8 cellular contexts compared by ENCODE assay signal in the genomic region with DNA sequence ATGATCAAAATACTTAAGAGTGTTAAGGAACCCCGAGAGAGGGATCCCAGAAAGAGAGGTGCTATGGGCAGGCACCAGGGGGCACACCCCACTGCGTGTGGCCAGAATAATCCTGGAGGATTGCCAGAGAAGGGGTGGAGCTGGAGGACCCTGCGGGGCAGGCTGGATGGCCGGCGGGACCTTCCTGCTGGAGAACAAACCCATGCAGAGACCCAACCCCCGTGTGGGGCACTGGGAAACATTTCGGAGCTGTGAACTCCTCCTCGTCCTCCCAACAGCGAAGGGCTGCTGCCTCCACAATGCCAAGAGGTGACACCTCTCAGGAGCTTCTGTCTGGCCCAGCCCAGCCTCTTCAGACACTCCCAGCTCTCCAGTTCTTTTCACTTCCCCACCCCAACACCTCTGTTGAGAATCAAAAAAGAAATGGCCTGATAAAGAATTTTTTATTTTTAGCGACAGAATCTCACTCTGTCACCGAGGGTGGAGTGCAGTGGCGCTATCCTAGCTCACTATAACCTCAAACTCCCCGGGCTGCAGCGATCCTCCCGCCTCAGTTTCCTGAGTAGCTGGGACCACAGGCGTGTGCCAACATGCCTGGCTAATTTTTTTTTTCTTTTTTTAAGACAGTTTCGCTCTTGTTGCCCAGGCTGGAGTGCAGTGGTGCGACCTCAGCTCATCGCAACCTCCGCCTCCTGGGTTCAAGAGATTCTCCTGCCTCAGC. TPM values are rescaled to one million over a fixed set of nuclear protein-coding genes. Genes with fewer than 3 reads are reported as not detected.
DNase-seq lines count a peak whose midpoint lies in the region; ATAC-seq and TF ChIP-seq lines count a peak whose summit lies in the region.

No MANE protein-coding gene starts in this region.

- H3K4me1 Mint-ChIP-seq in activated naive CD8-positive, alpha-beta T cell treated with anti-CD3 and anti-CD28 coated beads, Interleukin-2, amount 10 ng/mL, durations not matched to agents 7 days and 5 days, result peaks cover 11% of the 10 kb centered on the region

- peaks cover 3% of the 10 kb centered on the region for H3K27me3 Mint-ChIP-seq in activated naive CD8-positive, alpha-beta T cell treated with anti-CD3 and anti-CD28 coated beads, Interleukin-2, amount 10 ng/mL, durations not matched to agents 7 days and 5 days

- no peaks in the 10 kb centered on the region for H3K36me3 ChIP-seq in BLaER1 treated with 17β-estradiol and CSF1 and Interleukin-3, amounts not matched to agents 10 nM and 100 nM

- TF ChIP-seq EP300 in Ishikawa (IDR thresholded peaks at IDR 0.05; ENCODE audit: borderline replicate concordance), result no peak

- H3K4me1 ChIP-seq in BLaER1 treated with 17β-estradiol and CSF1 and Interleukin-3, amounts not matched to agents 10 nM and 100 nM, result peaks cover 24 to 43% (median 33%) of the 10 kb centered on the region in 10 experiments

- peak overlapping the region; percentile 41 for H3K4me3 Mint-ChIP-seq in activated naive CD8-positive, alpha-beta T cell treated with anti-CD3 and anti-CD28 coated beads, Interleukin-2, amount 10 ng/mL, durations not matched to agents 7 days and 5 days

- H3K9ac ChIP-seq in BLaER1 treated with 17β-estradiol and CSF1 and Interleukin-3, amounts not matched to agents 10 nM and 100 nM, result peak overlapping the region in 10 of 11 experiments; percentile 9 to 66 (median 39); a peak in 13 of 22 replicates

- DNase-seq in activated naive CD8-positive, alpha-beta T cell treated with anti-CD3 and anti-CD28 coated beads, Interleukin-2, amount 10 ng/mL, durations not matched to agents 7 days and 5 days, result no peak
- peak; percentile 48 for DNase-seq in iPS-NIHi11 (ENCODE audit: low spot score)
- no peak for DNase-seq in T1000 (lab: John Stamatoyannopoulos, UW)
- no peak for DNase-seq in stimulated activated CD8-positive, alpha-beta memory T cell treated with anti-CD3 and anti-CD28 coated beads, Interleukin-4, amount 100 ng/mL, for 48 hours

- H3K9me3 ChIP-seq in BLaER1 treated with 17β-estradiol and CSF1 and Interleukin-3, amounts not matched to agents 10 nM and 100 nM (replicated peaks in 1 of 11), result no peaks in the 10 kb centered on the region

- ATAC-seq in activated naive CD8-positive, alpha-beta T cell treated with anti-CD3 and anti-CD28 coated beads, Interleukin-2, amount 10 ng/mL, durations not matched to agents 7 days and 5 days (ENCODE audit: low read depth), result peak; percentile 20
- no peak for ATAC-seq in HG02610 (IDR thresholded peaks at IDR 0.05; ENCODE audit: unreplicated experiment)
- no peak for ATAC-seq in HG02970 (IDR thresholded peaks at IDR 0.05; ENCODE audit: low FRiP score, unreplicated experiment)

- H3K4me3 ChIP-seq in BLaER1 treated with 17β-estradiol and CSF1 and Interleukin-3, amounts not matched to agents 10 nM and 100 nM, result peak overlapping the region in 8 of 10 experiments; percentile 8 to 60 (median 24); a peak in 12 of 20 replicates

- TF ChIP-seq RAD21 in Ishikawa (IDR thresholded peaks at IDR 0.05; ENCODE audit: low read depth), result peak; percentile 21; the same call in 1 of the 2 replicates

- H3K27ac Mint-ChIP-seq in activated naive CD8-positive, alpha-beta T cell treated with anti-CD3 and anti-CD28 coated beads, Interleukin-2, amount 10 ng/mL, durations not matched to agents 7 days and 5 days, result peak overlapping the region; percentile 54

- peak overlapping the region; percentile 76 to 94 (median 88) for H3K4me2 ChIP-seq in BLaER1 treated with 17β-estradiol and CSF1 and Interleukin-3, amounts not matched to agents 10 nM and 100 nM

- no peaks in the 10 kb centered on the region for H3K27me3 ChIP-seq in BLaER1 treated with 17β-estradiol and CSF1 and Interleukin-3, amounts not matched to agents 10 nM and 100 nM

- H3K27ac ChIP-seq in BLaER1 treated with 17β-estradiol and CSF1 and Interleukin-3, amounts not matched to agents 10 nM and 100 nM, result peak overlapping the region in 5 of 11 experiments; percentile 5 to 51 (median 12); a peak in 7 of 22 replicates

- H4K20me1 ChIP-seq in BLaER1 treated with 17β-estradiol and CSF1 and Interleukin-3, amounts not matched to agents 10 nM and 100 nM, result peaks cover 0 to 5% (median 0%) of the 10 kb centered on the region in 11 experiments; a peak in 1 of 22 replicates

- POLR2A ChIA-PET in activated naive CD8-positive, alpha-beta T cell treated with anti-CD3 and anti-CD28 coated beads, Interleukin-2, amount 10 ng/mL, durations not matched to agents 7 days and 5 days (lab: Charles Lee), result interaction anchor here (0.9 to 1.1 kb wide), 5 partner anchors 18 to 180 kb away, joined by 3 to 5 read pairs (median 3); a partner anchor contains a TSS

- H3K9me3 Mint-ChIP-seq in activated naive CD8-positive, alpha-beta T cell treated with anti-CD3 and anti-CD28 coated beads, Interleukin-2, amount 10 ng/mL, durations not matched to agents 7 days and 5 days, result no peaks in the 10 kb centered on the region

- H3K36me3 Mint-ChIP-seq in activated naive CD8-positive, alpha-beta T cell treated with anti-CD3 and anti-CD28 coated beads, Interleukin-2, amount 10 ng/mL, durations not matched to agents 7 days and 5 days, result no peaks in the 10 kb centered on the region

TF ChIP-seq in Ishikawa, 13 proteins besides CTCF, POLR2A, EP300 and RAD21:
- TF ChIP-seq NFIC (IDR thresholded peaks at IDR 0.05), result peak; percentile 67
- TF ChIP-seq, protein P1, sequence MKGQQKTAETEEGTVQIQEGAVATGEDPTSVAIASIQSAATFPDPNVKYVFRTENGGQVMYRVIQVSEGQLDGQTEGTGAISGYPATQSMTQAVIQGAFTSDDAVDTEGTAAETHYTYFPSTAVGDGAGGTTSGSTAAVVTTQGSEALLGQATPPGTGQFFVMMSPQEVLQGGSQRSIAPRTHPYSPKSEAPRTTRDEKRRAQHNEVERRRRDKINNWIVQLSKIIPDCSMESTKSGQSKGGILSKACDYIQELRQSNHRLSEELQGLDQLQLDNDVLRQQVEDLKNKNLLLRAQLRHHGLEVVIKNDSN (IDR thresholded peaks at IDR 0.05), result no peak

RNA-seq across cellular contexts. Expression of a gene that starts 25.6 kb away (rescaled TPM):
- under 1 TPM; 0.39 to 0.54 TPM for total RNA-seq in activated naive CD8-positive, alpha-beta T cell treated with anti-CD3 and anti-CD28 coated beads, Interleukin-2, amount 10 ng/mL, durations not matched to agents 7 days and 5 days

RNA-seq across cellular contexts. Expression of a gene that starts 36.8 kb away (rescaled TPM):
- 100 to 1,000 TPM; 128 to 134 TPM for total RNA-seq in activated naive CD8-positive, alpha-beta T cell treated with anti-CD3 and anti-CD28 coated beads, Interleukin-2, amount 10 ng/mL, durations not matched to agents 7 days and 5 days

RNA-seq across cellular contexts. Expression of a gene that starts 59.3 kb away (rescaled TPM):
- total RNA-seq in activated naive CD8-positive, alpha-beta T cell treated with anti-CD3 and anti-CD28 coated beads, Interleukin-2, amount 10 ng/mL, durations not matched to agents 7 days and 5 days, result not detected
